Comparison of ENCODE assay signal across 14 cellular contexts in genomic region chr11:37657645-37658044, GRCh38.
DNase-seq lines count a peak whose midpoint lies in the region; ATAC-seq and TF ChIP-seq lines count a peak whose summit lies in the region.
"Had no signal": no experiment of that assay in that cellular context is flagged by ENCODE, and none has a peak within 500 bp of the region (broad histone marks: within the 10 kb centered on the region; RNA-seq: fewer than 3 reads in every experiment).

No MANE protein-coding gene starts in this region.

- H3K4me1 Mint-ChIP-seq in chondrocyte (ENCODE audit: low read depth): peaks cover under 1% of the 10 kb centered on the region

- no peaks in the 10 kb centered on the region for H3K27me3 Mint-ChIP-seq in chondrocyte (ENCODE audit: low read depth)

- no peaks in the 10 kb centered on the region for H3K27me3 ChIP-seq in osteoblast (ENCODE audit: insufficient read depth, low read length)

- H3K4me1 ChIP-seq in osteoblast (ENCODE audit: insufficient read depth, low read length): no peaks in the 10 kb centered on the region

- no peak overlapping the region for H3K4me3 Mint-ChIP-seq in chondrocyte (ENCODE audit: unreplicated experiment)
- H3K4me3 Mint-ChIP-seq: activated T-cell treated with anti-CD3 and anti-CD28 coated beads, Interleukin-2, amount 50 U/mL, for 4 hours had no signal

- no peak for TF ChIP-seq POLR2A in lower leg skin (IDR thresholded peaks at IDR 0.05)

- H3K9me3 ChIP-seq in osteoblast (ENCODE audit: low read depth, low read length): no peaks in the 10 kb centered on the region

- TF ChIP-seq CTCF in chondrocyte (IDR thresholded peaks at IDR 0.05) (peak; percentile 90), osteoblast (IDR thresholded peaks at IDR 0.05; ENCODE audit: extremely low read depth, low read depth, low read length) (peak; percentile 53), lower leg skin (IDR thresholded peaks at IDR 0.05) (no peak)

- no peaks in the 10 kb centered on the region for H3K79me2 ChIP-seq in osteoblast (ENCODE audit: insufficient read depth, low read length)

- 89 to 94% methylated on average over 1 of the region's 1 CpG for WGBS in lower leg skin, 2 donors

- no peak overlapping the region for H3K4me2 ChIP-seq in osteoblast (ENCODE audit: insufficient read depth, low read length)

- H3K4me3 ChIP-seq in osteoblast (ENCODE audit: insufficient read depth, low read length) (no peak overlapping the region), lower leg skin (ENCODE audit: low read depth, poor library complexity, severe bottlenecking) (no peak overlapping the region)
- H3K4me3 ChIP-seq: lung, skin epidermis had no signal

- H2AFZ ChIP-seq in osteoblast (ENCODE audit: low read length): no peak overlapping the region

- DNase-seq in DMS53 (lab: John Stamatoyannopoulos, UW) (peak; percentile 51), DMS53 treated with DMSO at 0.1 percent for 48 hours (lab: John Stamatoyannopoulos, UW; ENCODE audit: unreplicated experiment) (no peak), NCI-H446 treated with DMSO at 0.1 percent for 48 hours (lab: John Stamatoyannopoulos, UW) (peak; percentile 16), chondrocyte (ENCODE audit: low spot score) (no peak), osteoblast (ENCODE audit: insufficient read length, low spot score, missing footprints) (peak; percentile 11), lower leg skin (ENCODE audit: low spot score in 2 of 2) (no peak), Right ventricle myocardium inferior (ENCODE audit: missing footprints) (no peak)
- DNase-seq in activated CD4-positive, alpha-beta T cell treated with anti-CD3 and anti-CD28 coated beads for 1 hour: no peak
- DNase-seq: activated T-cell treated with anti-CD3 and anti-CD28 coated beads, Interleukin-2, amount 50 U/mL, for 4 hours; effector CD8-positive, alpha-beta T cell; NCI-H187 treated with DMSO at 0.1 percent for 48 hours; T-helper 1 cell had no signal

- no peak overlapping the region for H3K27ac ChIP-seq in osteoblast (ENCODE audit: low read depth, low read length)
- H3K27ac ChIP-seq: skin epidermis had no signal

- H3K9me3 Mint-ChIP-seq in chondrocyte (ENCODE audit: low read depth): peaks cover 13% of the 10 kb centered on the region

- peaks cover 5% of the 10 kb centered on the region for H3K36me3 Mint-ChIP-seq in chondrocyte (ENCODE audit: low read depth)

- H4K20me1 ChIP-seq in osteoblast (ENCODE audit: insufficient read depth, low read length): no peaks in the 10 kb centered on the region

- intact Hi-C loops in lower leg skin (cut with DNase I; ENCODE audit: low total_unique reads) (no loop called here), Right ventricle myocardium inferior (cut with DNase I) (no loop called here)

- no peak overlapping the region for H3K27ac Mint-ChIP-seq in chondrocyte (ENCODE audit: unreplicated experiment)

- no peaks in the 10 kb centered on the region for H3K36me3 ChIP-seq in osteoblast (ENCODE audit: insufficient read depth, low read length)

- no peak for ATAC-seq in Right ventricle myocardium inferior
- ATAC-seq: activated T-cell treated with anti-CD3 and anti-CD28 coated beads, Interleukin-2, amount 50 U/mL, for 4 hours had no signal

Comparison
In these comparisons a context has a peak if more than half of its experiments do, and no peak if none do; other contexts are left out.
1. DNase-seq: peak in DMS53 (single experiment), NCI-H446 treated with DMSO at 0.1 percent for 48 hours (single experiment) and osteoblast (single experiment); none in DMS53 treated with DMSO at 0.1 percent for 48 hours (single experiment), chondrocyte (single experiment), lower leg skin (0 of 2), Right ventricle myocardium inferior (single experiment) and activated CD4-positive, alpha-beta T cell treated with anti-CD3 and anti-CD28 coated beads for 1 hour (single experiment).
2. CTCF ChIP-seq: peak in chondrocyte (single experiment) and osteoblast (single experiment); none in lower leg skin (0 of 3).